In the genomic region with DNA sequence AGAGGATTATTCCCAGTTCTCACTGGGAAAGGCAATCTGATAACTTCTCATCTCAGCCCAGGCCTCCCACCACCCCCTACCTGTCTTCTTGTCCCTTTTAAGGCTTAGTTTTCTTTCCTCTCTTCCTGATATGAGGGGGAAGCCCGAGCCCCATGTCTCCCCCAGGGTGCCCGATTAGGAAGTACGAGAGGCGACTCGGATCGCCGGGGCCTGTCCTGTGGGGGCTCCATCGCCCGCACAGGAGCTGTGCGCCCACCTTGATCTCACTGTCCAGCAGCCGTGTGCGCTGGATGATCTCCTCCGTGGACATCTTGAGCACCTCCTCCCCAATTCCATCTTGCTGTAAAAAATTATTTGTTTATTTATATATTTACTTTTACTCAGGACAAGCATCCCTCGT, we compare ENCODE assay signal across 10 cellular contexts. TPM values are rescaled to one million over a fixed set of nuclear protein-coding genes. Genes with fewer than 3 reads are reported as not detected.
DNase-seq lines count a peak whose midpoint lies in the region; ATAC-seq, FAIRE-seq and TF ChIP-seq lines count a peak whose summit lies in the region.
"Had no signal": no experiment of that assay in that cellular context is flagged by ENCODE, and none has a peak within 500 bp of the region (broad histone marks: within the 10 kb centered on the region; RNA-seq: fewer than 3 reads in every experiment).

No MANE protein-coding gene starts in this region.

- no peak overlapping the region for H2AFZ ChIP-seq in HepG2 (ENCODE audit: low read length)

- no peak for TF ChIP-seq EP300 in HepG2 (IDR thresholded peaks at IDR 0.05; ENCODE audit: low read depth in 2 of 2, low read length in 2 of 2)
- no peak for TF ChIP-seq EP300 in HepG2 (CRISPR knock-in tag; IDR thresholded peaks at IDR 0.05; ENCODE audit: borderline replicate concordance)

- DNase-seq in activated T-cell treated with anti-CD3 and anti-CD28 coated beads, Interleukin-2, amount 50 U/mL, for 24 hours: no peak
- no peak for DNase-seq in activated T-cell treated with anti-CD3 and anti-CD28 coated beads, Interleukin-2, amount 50 U/mL, for 48 hours
- no peak for DNase-seq in ascending aorta (ENCODE audit: low spot score in 2 of 2)
- no peak for DNase-seq in HepG2 (ENCODE audit: low spot score)
- DNase-seq in inferior parietal cortex (ENCODE audit: extremely low spot score): no peak
- no peak for DNase-seq in NCI-H748 (lab: John Stamatoyannopoulos, UW; ENCODE audit: unreplicated experiment)

- no peak for TF ChIP-seq POLR2A in HepG2 (IDR thresholded peaks at IDR 0.05; ENCODE audit: insufficient read depth in 1 of 2, low read depth in 2 of 2, low read length in 2 of 2)

- under 1% methylated on average over 14 of the region's 14 CpGs for WGBS in HepG2 (ENCODE audit: low lambda C conversion rate)
- WGBS in thymus: under 1% methylated on average over 14 of the region's 14 CpGs

- H4K20me1 ChIP-seq in HepG2 (ENCODE audit: insufficient read depth, low read length): no peaks in the 10 kb centered on the region

- H3K27ac ChIP-seq in ascending aorta (peak overlapping the region; percentile 85 to 92), HepG2 (ENCODE audit: extremely low read length, insufficient read depth, low read length) (peak overlapping the region; percentile 89), thymus (ENCODE audit: low read depth) (no peak overlapping the region)

- peaks cover 56% of the 10 kb centered on the region for H3K36me3 Mint-ChIP-seq in activated T-cell treated with anti-CD3 and anti-CD28 coated beads, Interleukin-2, amount 50 U/mL, for 24 hours (ENCODE audit: low read depth)

- H3K9ac ChIP-seq in HepG2 (ENCODE audit: insufficient read depth, low read depth, low read length): peak overlapping the region; percentile 91

- no peaks in the 10 kb centered on the region for H3K27me3 Mint-ChIP-seq in activated T-cell treated with anti-CD3 and anti-CD28 coated beads, Interleukin-2, amount 50 U/mL, for 24 hours

- H3K4me3 ChIP-seq in ascending aorta (peak overlapping the region; percentile 74 to 97), HepG2 (replicated peaks in 1 of 3; ENCODE audit: insufficient read depth in 1 of 3, low read depth in 2 of 3, low read length in 3 of 3) (peak overlapping the region; percentile 73 to 99 (median 97)), thymus (ENCODE audit: low read length) (peak overlapping the region; percentile 81)

- H3K4me2 ChIP-seq in HepG2 (ENCODE audit: low read depth, low read length): peak overlapping the region; percentile 99

- H3K9me3 ChIP-seq in ascending aorta (no peaks in the 10 kb centered on the region), HepG2 (ENCODE audit: low read length) (no peaks in the 10 kb centered on the region), thymus (ENCODE audit: control insufficient read depth) (no peaks in the 10 kb centered on the region)

- in situ Hi-C loops in HepG2 (cut with HindIII; ENCODE audit: extremely low pct_ligation_motif_present, low pct_unique_long_range_greater_than_20kb): no loop called here

- no peak for ATAC-seq in HepG2
- ATAC-seq in HG02973 (IDR thresholded peaks at IDR 0.05; ENCODE audit: unreplicated experiment): no peak

- H3K4me1 ChIP-seq in ascending aorta (peaks cover 9 to 14% of the 10 kb centered on the region in 2 donors), HepG2 (ENCODE audit: insufficient read depth, low read length) (peaks cover 31% of the 10 kb centered on the region), thymus (ENCODE audit: control insufficient read depth, insufficient read depth, low read length) (peaks cover 17% of the 10 kb centered on the region)

- H3K79me2 ChIP-seq in HepG2 (ENCODE audit: insufficient read depth, low read length): peaks cover 23% of the 10 kb centered on the region

- H3K27me3 ChIP-seq in ascending aorta (no peaks in the 10 kb centered on the region), HepG2 (ENCODE audit: control insufficient read depth in 1 of 2, insufficient read depth in 2 of 2, low read length in 2 of 2) (no peaks in the 10 kb centered on the region; a peak in 1 of 5 replicates), thymus (ENCODE audit: control insufficient read depth, insufficient read depth) (no peaks in the 10 kb centered on the region)

- H3K27ac Mint-ChIP-seq in activated T-cell treated with anti-CD3 and anti-CD28 coated beads, Interleukin-2, amount 50 U/mL, for 24 hours: peak overlapping the region; percentile 100

- POLR2A ChIA-PET in HepG2 (lab: Yijun Ruan, JAX): interaction anchor here (0.8 to 5.1 kb wide), 7 partner anchors 8 to 298 kb away, joined by 5 to 68 read pairs (median 10); partner anchors contain the start of gene SLC39A13

- CTCF ChIA-PET in HepG2 (lab: Yijun Ruan, JAX; ENCODE audit: low intra/inter-chr PET ratio, low total read pairs): no interaction called here

- TF ChIP-seq CTCF in ascending aorta (IDR thresholded peaks at IDR 0.05) (no peak), HepG2 (CRISPR knock-in tag; IDR thresholded peaks at IDR 0.05) (no peak)

- peak overlapping the region; percentile 100 for H3K4me3 Mint-ChIP-seq in activated T-cell treated with anti-CD3 and anti-CD28 coated beads, Interleukin-2, amount 50 U/mL, for 24 hours

- H3K4me1 Mint-ChIP-seq in activated T-cell treated with anti-CD3 and anti-CD28 coated beads, Interleukin-2, amount 50 U/mL, for 24 hours (ENCODE audit: low read depth): peaks cover 28% of the 10 kb centered on the region

- H3K36me3 ChIP-seq in ascending aorta (peaks cover 38 to 41% of the 10 kb centered on the region in 2 donors), HepG2 (replicated peaks in 1 of 2; ENCODE audit: control insufficient read depth in 1 of 2, insufficient read depth in 2 of 2, low read length in 2 of 2) (peaks cover 14 to 34% of the 10 kb centered on the region in 2 experiments), thymus (ENCODE audit: control insufficient read depth, insufficient read depth) (peaks cover 42% of the 10 kb centered on the region)

- no peaks in the 10 kb centered on the region for H3K9me3 Mint-ChIP-seq in activated T-cell treated with anti-CD3 and anti-CD28 coated beads, Interleukin-2, amount 50 U/mL, for 24 hours

- intact Hi-C loops in ascending aorta (cut with DNase I) (loop anchor here (1.0 to 5.0 kb wide), 4 partner anchors 9 to 248 kb away; partner anchors contain the start of genes ARFGAP2, CELF1 and SLC39A13), HepG2 (cut with micrococcal nuclease; ENCODE audit: unreplicated experiment) (loop anchor here (2.0 kb wide), 1 partner anchor 17 kb away; the partner anchor contains the start of gene SLC39A13)

- TSS peak; percentile 84 for BruUV-seq in HepG2 (replicated peaks; lab: Mats Ljungman, UMichigan)

- TF ChIP-seq RAD21 in HepG2 (CRISPR knock-in tag; IDR thresholded peaks at IDR 0.05): no peak

- FAIRE-seq in HepG2 (lab: Jason Lieb, UNC): no peak

RNA-seq across cellular contexts. Expression of gene PSMC3, which starts 0.6 kb away (rescaled TPM):
- total RNA-seq in ascending aorta: 34.8 TPM
- 214 and 279 TPM in 2 replicates for total RNA-seq in HepG2 (2016; rRNA removed; fragmentation: Illumina TruSeq; extraction: Trizol)
- 50.9 and 53.3 TPM in 2 replicates for total RNA-seq in HepG2 (2016; cell fraction: cytosol; rRNA removed; fragmentation: Illumina TruSeq; extraction: Trizol; ENCODE audit: low read depth)
- 219 and 288 TPM in 2 replicates for total RNA-seq in HepG2 (2016; cell fraction: insoluble cytoplasmic fraction; rRNA removed; fragmentation: Illumina TruSeq; extraction: Trizol)
- total RNA-seq in HepG2 (2016; cell fraction: membrane; rRNA removed; fragmentation: Illumina TruSeq; extraction: Trizol): 67.5 and 75.1 TPM in 2 replicates
- total RNA-seq in HepG2 (2016; cell fraction: nucleus; rRNA removed; fragmentation: Illumina TruSeq; extraction: Trizol): 86.3 and 92.9 TPM in 2 replicates
- polyA plus RNA-seq in HepG2 (2011; rRNA removed): 66.7 and 75.8 TPM in 2 replicates
- polyA plus RNA-seq in HepG2 (2011; cell fraction: cytosol; rRNA removed): 95.2 and 102 TPM in 2 replicates
- 41.7 and 44.9 TPM in 2 replicates for polyA plus RNA-seq in HepG2 (2011; cell fraction: nucleus; rRNA removed)
- 71.8 and 98.0 TPM in 2 replicates for polyA plus RNA-seq in HepG2 (2012)
- 52.7 and 54.7 TPM in 2 replicates for polyA plus RNA-seq in HepG2 (2016; cell fraction: cytosol; fragmentation: Illumina TruSeq; extraction: Trizol; ENCODE audit: low read depth)
- 298 and 314 TPM in 2 replicates for polyA plus RNA-seq in HepG2 (2016; cell fraction: insoluble cytoplasmic fraction; fragmentation: Illumina TruSeq; extraction: Trizol; ENCODE audit: low read depth)
- 58.7 and 63.6 TPM in 2 replicates for polyA plus RNA-seq in HepG2 (2016; cell fraction: membrane; fragmentation: Illumina TruSeq; extraction: Trizol; ENCODE audit: low read depth)
- 117 and 127 TPM in 2 replicates for polyA plus RNA-seq in HepG2 (2016; cell fraction: nucleus; fragmentation: Illumina TruSeq; extraction: Trizol; ENCODE audit: insufficient read depth, low read depth)
- polyA minus RNA-seq in HepG2 (2011; rRNA and poly(A)+ RNA removed; ENCODE audit: low replicate concordance): 52.6 and 310 TPM in 2 replicates
- polyA minus RNA-seq in HepG2 (2011; cell fraction: cytosol; rRNA and poly(A)+ RNA removed): 39.1 and 44.3 TPM in 2 replicates
- 51.1 and 58.3 TPM in 2 replicates for polyA minus RNA-seq in HepG2 (2011; cell fraction: nucleus; rRNA and poly(A)+ RNA removed)
- polyA plus RNA-seq in thymus: 104 TPM

RNA-seq across cellular contexts. Expression of gene SLC39A13, which starts 17.2 kb away (rescaled TPM):
- 246 TPM for total RNA-seq in ascending aorta
- 7.2 and 15.3 TPM in 2 replicates for total RNA-seq in HepG2 (2016; rRNA removed; fragmentation: Illumina TruSeq; extraction: Trizol)
- total RNA-seq in HepG2 (2016; cell fraction: cytosol; rRNA removed; fragmentation: Illumina TruSeq; extraction: Trizol; ENCODE audit: low read depth): 5.8 and 6.7 TPM in 2 replicates
- 5.9 and 15.1 TPM in 2 replicates for total RNA-seq in HepG2 (2016; cell fraction: insoluble cytoplasmic fraction; rRNA removed; fragmentation: Illumina TruSeq; extraction: Trizol)
- 12.4 and 12.8 TPM in 2 replicates for total RNA-seq in HepG2 (2016; cell fraction: membrane; rRNA removed; fragmentation: Illumina TruSeq; extraction: Trizol)
- 13.7 and 15.1 TPM in 2 replicates for total RNA-seq in HepG2 (2016; cell fraction: nucleus; rRNA removed; fragmentation: Illumina TruSeq; extraction: Trizol)
- 30.5 and 40.7 TPM in 2 replicates for polyA plus RNA-seq in HepG2 (2011; rRNA removed)
- polyA plus RNA-seq in HepG2 (2011; cell fraction: cytosol; rRNA removed): 23.0 and 34.8 TPM in 2 replicates
- polyA plus RNA-seq in HepG2 (2011; cell fraction: nucleus; rRNA removed): 143 and 176 TPM in 2 replicates
- 13.2 and 20.5 TPM in 2 replicates for polyA plus RNA-seq in HepG2 (2012)
- 9.4 and 9.7 TPM in 2 replicates for polyA plus RNA-seq in HepG2 (2016; cell fraction: cytosol; fragmentation: Illumina TruSeq; extraction: Trizol; ENCODE audit: low read depth)
- polyA plus RNA-seq in HepG2 (2016; cell fraction: insoluble cytoplasmic fraction; fragmentation: Illumina TruSeq; extraction: Trizol; ENCODE audit: low read depth): 6.9 and 7.7 TPM in 2 replicates
- polyA plus RNA-seq in HepG2 (2016; cell fraction: membrane; fragmentation: Illumina TruSeq; extraction: Trizol; ENCODE audit: low read depth): 11.6 and 15.3 TPM in 2 replicates
- 31.2 and 34.6 TPM in 2 replicates for polyA plus RNA-seq in HepG2 (2016; cell fraction: nucleus; fragmentation: Illumina TruSeq; extraction: Trizol; ENCODE audit: insufficient read depth, low read depth)
- 14.8 and 27.8 TPM in 2 replicates for polyA minus RNA-seq in HepG2 (2011; rRNA and poly(A)+ RNA removed; ENCODE audit: low replicate concordance)
- 8.2 and 8.5 TPM in 2 replicates for polyA minus RNA-seq in HepG2 (2011; cell fraction: cytosol; rRNA and poly(A)+ RNA removed)
- polyA minus RNA-seq in HepG2 (2011; cell fraction: nucleus; rRNA and poly(A)+ RNA removed): 15.2 and 17.7 TPM in 2 replicates
- polyA plus RNA-seq in thymus: 37.1 TPM

RNA-seq across cellular contexts. Expression of gene RAPSN, which starts 23.3 kb away (rescaled TPM):
- total RNA-seq in ascending aorta: not detected
- 0.60 and 1.2 TPM in 2 replicates for total RNA-seq in HepG2 (2016; rRNA removed; fragmentation: Illumina TruSeq; extraction: Trizol)
- total RNA-seq in HepG2 (2016; cell fraction: cytosol; rRNA removed; fragmentation: Illumina TruSeq; extraction: Trizol; ENCODE audit: low read depth): 0.91 and 1.4 TPM in 2 replicates
- total RNA-seq in HepG2 (2016; cell fraction: insoluble cytoplasmic fraction; rRNA removed; fragmentation: Illumina TruSeq; extraction: Trizol): 1.0 and 1.7 TPM in 2 replicates
- total RNA-seq in HepG2 (2016; cell fraction: membrane; rRNA removed; fragmentation: Illumina TruSeq; extraction: Trizol): 1.2 and 1.4 TPM in 2 replicates
- 0.72 and 1.2 TPM in 2 replicates for total RNA-seq in HepG2 (2016; cell fraction: nucleus; rRNA removed; fragmentation: Illumina TruSeq; extraction: Trizol)
- polyA plus RNA-seq in HepG2 (2011; rRNA removed): 0.15 and 0.40 TPM in 2 replicates
- 0.13 and 0.14 TPM in 2 replicates for polyA plus RNA-seq in HepG2 (2011; cell fraction: cytosol; rRNA removed)
- 0.77 and 1.1 TPM in 2 replicates for polyA plus RNA-seq in HepG2 (2011; cell fraction: nucleus; rRNA removed)
- 0.79 and 0.80 TPM in 2 replicates for polyA plus RNA-seq in HepG2 (2012)
- polyA plus RNA-seq in HepG2 (2016; cell fraction: cytosol; fragmentation: Illumina TruSeq; extraction: Trizol; ENCODE audit: low read depth): 0.51 and 1.2 TPM in 2 replicates
- polyA plus RNA-seq in HepG2 (2016; cell fraction: insoluble cytoplasmic fraction; fragmentation: Illumina TruSeq; extraction: Trizol; ENCODE audit: low read depth): 0.83 and 0.93 TPM in 2 replicates
- 0.44 TPM in 1 of 2 replicates, not detected in the other for polyA plus RNA-seq in HepG2 (2016; cell fraction: membrane; fragmentation: Illumina TruSeq; extraction: Trizol; ENCODE audit: low read depth)
- polyA plus RNA-seq in HepG2 (2016; cell fraction: nucleus; fragmentation: Illumina TruSeq; extraction: Trizol; ENCODE audit: insufficient read depth, low read depth): 2.3 and 3.6 TPM in 2 replicates
- 0.16 and 0.64 TPM in 2 replicates for polyA minus RNA-seq in HepG2 (2011; rRNA and poly(A)+ RNA removed; ENCODE audit: low replicate concordance)
- polyA minus RNA-seq in HepG2 (2011; cell fraction: cytosol; rRNA and poly(A)+ RNA removed): not detected in 2 replicates
- 0.75 and 1.2 TPM in 2 replicates for polyA minus RNA-seq in HepG2 (2011; cell fraction: nucleus; rRNA and poly(A)+ RNA removed)
- 0.66 TPM for polyA plus RNA-seq in thymus
- total RNA-seq: Daoy, glomerular endothelial cell had no signal

RNA-seq across cellular contexts. Expression of gene SPI1, which starts 47.3 kb away (rescaled TPM):
- total RNA-seq in ascending aorta (98.2 TPM), HepG2 (2016; rRNA removed; fragmentation: Illumina TruSeq; extraction: Trizol) (not detected in 2 replicates)
- total RNA-seq in HepG2 (2016; cell fraction: cytosol; rRNA removed; fragmentation: Illumina TruSeq; extraction: Trizol; ENCODE audit: low read depth): not detected in 2 replicates
- total RNA-seq in HepG2 (2016; cell fraction: insoluble cytoplasmic fraction; rRNA removed; fragmentation: Illumina TruSeq; extraction: Trizol): not detected in 2 replicates
- total RNA-seq in HepG2 (2016; cell fraction: membrane; rRNA removed; fragmentation: Illumina TruSeq; extraction: Trizol): not detected in 2 replicates
- total RNA-seq in HepG2 (2016; cell fraction: nucleus; rRNA removed; fragmentation: Illumina TruSeq; extraction: Trizol): not detected in 2 replicates
- polyA plus RNA-seq in HepG2 (2011; rRNA removed) (not detected in 2 replicates), thymus (40.0 TPM)
- polyA plus RNA-seq in HepG2 (2011; cell fraction: cytosol; rRNA removed): not detected in 2 replicates
- not detected in 2 replicates for polyA plus RNA-seq in HepG2 (2011; cell fraction: nucleus; rRNA removed)
- polyA plus RNA-seq in HepG2 (2012): not detected in 2 replicates
- polyA plus RNA-seq in HepG2 (2016; cell fraction: cytosol; fragmentation: Illumina TruSeq; extraction: Trizol; ENCODE audit: low read depth): not detected in 2 replicates
- polyA plus RNA-seq in HepG2 (2016; cell fraction: insoluble cytoplasmic fraction; fragmentation: Illumina TruSeq; extraction: Trizol; ENCODE audit: low read depth): not detected in 2 replicates
- polyA plus RNA-seq in HepG2 (2016; cell fraction: membrane; fragmentation: Illumina TruSeq; extraction: Trizol; ENCODE audit: low read depth): not detected in 2 replicates
- not detected in 2 replicates for polyA plus RNA-seq in HepG2 (2016; cell fraction: nucleus; fragmentation: Illumina TruSeq; extraction: Trizol; ENCODE audit: insufficient read depth, low read depth)
- 0.61 and 0.70 TPM in 2 replicates for polyA minus RNA-seq in HepG2 (2011; rRNA and poly(A)+ RNA removed; ENCODE audit: low replicate concordance)
- not detected in 2 replicates for polyA minus RNA-seq in HepG2 (2011; cell fraction: cytosol; rRNA and poly(A)+ RNA removed)
- not detected in 2 replicates for polyA minus RNA-seq in HepG2 (2011; cell fraction: nucleus; rRNA and poly(A)+ RNA removed)
- total RNA-seq: Daoy, glomerular endothelial cell had no signal

Comparison
In these comparisons a context has a peak if more than half of its experiments do, and no peak if none do; other contexts are left out.
1. RNA of gene SLC39A13, which starts 17.2 kb away (total RNA-seq): 246 TPM in ascending aorta (single experiment); 5.8 to 15.3 TPM in HepG2; every median in the first group is over 10 times any median in the second.
2. Peak in every context shown above with its lines, with median percentiles within 50 percentile points of each other: H3K4me3 ChIP-seq.